17 cellular contexts compared by ENCODE assay signal in the genomic region with DNA sequence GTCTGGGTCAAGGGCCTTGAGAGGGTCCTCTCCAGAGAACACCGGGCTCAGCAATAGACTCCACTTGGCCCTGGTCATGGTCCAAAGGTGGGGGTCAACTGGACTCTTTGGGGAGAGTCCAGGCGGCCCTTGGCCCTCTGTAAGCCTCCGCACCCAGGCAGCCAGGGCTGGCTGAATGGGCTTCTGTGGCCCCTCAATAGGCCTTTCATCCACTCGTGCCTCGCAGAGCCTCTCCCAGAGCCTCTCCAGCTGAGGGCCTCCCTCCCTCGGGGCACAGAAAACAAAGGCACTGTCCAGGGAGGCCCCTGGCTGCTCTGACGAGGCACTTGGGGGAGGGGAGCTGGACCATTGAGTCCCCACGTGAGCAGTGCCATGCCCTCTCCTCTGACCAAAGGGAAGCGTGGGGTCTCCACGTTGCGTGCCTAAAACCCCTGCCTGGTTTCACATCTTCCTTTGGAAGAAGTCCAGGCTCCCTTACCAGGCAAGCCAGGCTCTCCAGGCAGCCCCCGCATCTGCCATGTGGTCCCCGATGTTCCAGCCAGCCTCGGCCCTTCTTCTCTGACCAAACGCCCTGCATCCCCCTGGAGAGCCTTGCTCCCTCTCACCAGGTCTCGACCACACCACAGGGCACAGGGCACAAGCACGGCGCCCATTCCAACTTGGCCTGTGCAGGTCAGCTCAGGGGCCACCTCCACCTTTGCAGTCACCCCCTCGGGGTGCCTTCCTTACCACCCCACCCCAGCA. TPM values are rescaled to one million over a fixed set of nuclear protein-coding genes. Genes with fewer than 3 reads are reported as not detected.
DNase-seq lines count a peak whose midpoint lies in the region; FAIRE-seq and TF ChIP-seq lines count a peak whose summit lies in the region.
"Had no signal": no experiment of that assay in that cellular context is flagged by ENCODE, and none has a peak within 500 bp of the region (broad histone marks: within the 10 kb centered on the region; RNA-seq: fewer than 3 reads in every experiment).

No MANE protein-coding gene starts in this region.

- H3K9me2 ChIP-seq in hepatocyte (replicated peaks; ENCODE audit: insufficient read depth), result no peaks in the 10 kb centered on the region

- H3K36me3 ChIP-seq in BLaER1 treated with 17β-estradiol and CSF1 and Interleukin-3, amounts not matched to agents 10 nM and 100 nM, result peaks cover 0 to 20% (median 5%) of the 10 kb centered on the region in 11 experiments; a peak in 9 of 22 replicates
- H3K36me3 ChIP-seq in hepatocyte (replicated peaks; ENCODE audit: insufficient read depth, low read depth), result no peaks in the 10 kb centered on the region
- H3K36me3 ChIP-seq: gastrocnemius medialis had no signal

- DNase-seq in anterior cingulate cortex (lab: John Stamatoyannopoulos, UW) (peak in 56 of 58 donors; percentile 41 to 98 (median 84)), hepatocyte (ENCODE audit: low spot score) (peak; percentile 3), posterior cingulate gyrus (peak; percentile 78 to 98 (median 91)), GM19239 (ENCODE audit: insufficient read length, low spot score) (no peak), RCC 7860 (ENCODE audit: low spot score) (no peak), NCI-H526 (lab: John Stamatoyannopoulos, UW) (no peak), mucosa of gallbladder (ENCODE audit: low spot score) (no peak)
- DNase-seq: activated CD4-positive, alpha-beta T cell treated with anti-CD3 and anti-CD28 coated beads for 1 hour; activated T-cell treated with anti-CD3 and anti-CD28 coated beads, Interleukin-2, amount 50 U/mL, for 1 hour; amniotic stem cell; DMS153; NCI-H226 had no signal

- WGBS in hepatocyte (ENCODE audit: low lambda C conversion rate, missing lambda C conversion rate), result 84% methylated on average over 19 of the region's 19 CpGs

- H3K27me3 ChIP-seq in BLaER1 treated with 17β-estradiol and CSF1 and Interleukin-3, amounts not matched to agents 10 nM and 100 nM, result no peaks in the 10 kb centered on the region
- no peaks in the 10 kb centered on the region for H3K27me3 ChIP-seq in hepatocyte
- H3K27me3 ChIP-seq: gastrocnemius medialis had no signal

- FAIRE-seq in GM19239 (lab: Jason Lieb, UNC), result no peak
- FAIRE-seq in RCC 7860 (lab: Jason Lieb, UNC), result no peak
- FAIRE-seq: HTR-8/SVneo had no signal

- H3K4me1 ChIP-seq in BLaER1 treated with 17β-estradiol and CSF1 and Interleukin-3, amounts not matched to agents 10 nM and 100 nM, result peaks cover 83 to 98% (median 87%) of the 10 kb centered on the region in 10 experiments
- H3K4me1 ChIP-seq in hepatocyte (ENCODE audit: insufficient read depth), result peaks cover 6% of the 10 kb centered on the region

- H4K20me1 ChIP-seq in BLaER1 treated with 17β-estradiol and CSF1 and Interleukin-3, amounts not matched to agents 10 nM and 100 nM, result peaks cover 52 to 93% (median 73%) of the 10 kb centered on the region in 11 experiments; a peak in 17 of 22 replicates
- H4K20me1 ChIP-seq in hepatocyte (ENCODE audit: insufficient read depth, poor library complexity, severe bottlenecking), result no peaks in the 10 kb centered on the region

- no peak overlapping the region; a peak in 1 of 20 replicates for H3K4me3 ChIP-seq in BLaER1 treated with 17β-estradiol and CSF1 and Interleukin-3, amounts not matched to agents 10 nM and 100 nM
- H3K4me3 ChIP-seq in hepatocyte, result no peak overlapping the region
- H3K4me3 ChIP-seq: gastrocnemius medialis had no signal

- peak overlapping the region; percentile 56 to 91 (median 76) for H3K4me2 ChIP-seq in BLaER1 treated with 17β-estradiol and CSF1 and Interleukin-3, amounts not matched to agents 10 nM and 100 nM
- H3K4me2 ChIP-seq in hepatocyte, result no peak overlapping the region

- intact Hi-C loops in posterior cingulate gyrus (cut with DNase I), result loop anchor here (1.0 kb wide), 1 partner anchor 13 kb away; no protein-coding TSS in a partner anchor

- H3K27ac ChIP-seq in BLaER1 treated with 17β-estradiol and CSF1 and Interleukin-3, amounts not matched to agents 10 nM and 100 nM, result peak overlapping the region; percentile 53 to 79 (median 75); a peak in 21 of 22 replicates
- no peak overlapping the region for H3K27ac ChIP-seq in hepatocyte
- H3K27ac ChIP-seq: gastrocnemius medialis had no signal

- H2AFZ ChIP-seq in hepatocyte, result no peak overlapping the region

- H3K9ac ChIP-seq in BLaER1 treated with 17β-estradiol and CSF1 and Interleukin-3, amounts not matched to agents 10 nM and 100 nM, result peak overlapping the region; percentile 34 to 70 (median 54); a peak in 18 of 22 replicates

- no peaks in the 10 kb centered on the region for H3K9me3 ChIP-seq in BLaER1 treated with 17β-estradiol and CSF1 and Interleukin-3, amounts not matched to agents 10 nM and 100 nM (replicated peaks in 1 of 11)
- no peaks in the 10 kb centered on the region for H3K9me3 ChIP-seq in hepatocyte (ENCODE audit: low read depth)
- H3K9me3 ChIP-seq: gastrocnemius medialis had no signal

- H3K79me2 ChIP-seq in hepatocyte, result peaks cover 34% of the 10 kb centered on the region

- no peak for TF ChIP-seq CTCF in hepatocyte (IDR thresholded peaks at IDR 0.05; ENCODE audit: poor library complexity)

RNA-seq across cellular contexts. Expression of a gene that starts 15.5 kb away (rescaled TPM):
- total RNA-seq in hepatocyte, result 30.9 and 62.9 TPM in 2 replicates
- 42.0 and 43.6 TPM in 2 replicates for polyA plus RNA-seq in hepatocyte
- total RNA-seq in mucosa of gallbladder, result 93.1 TPM

RNA-seq across cellular contexts. Expression of a gene that starts 59.6 kb away (rescaled TPM):
- 14.4 and 14.9 TPM in 2 replicates for total RNA-seq in hepatocyte
- 41.8 and 71.5 TPM in 2 replicates for polyA plus RNA-seq in hepatocyte
- 0.40 TPM for total RNA-seq in mucosa of gallbladder
- total RNA-seq: kidney epithelial cell had no signal
- polyA plus RNA-seq: AG04450 had no signal

Comparison
In these comparisons a context has a peak if more than half of its experiments do, and no peak if none do; other contexts are left out.
1. DNase-seq: peak in anterior cingulate cortex (56 of 58), hepatocyte (single experiment) and posterior cingulate gyrus (10 of 10); none in GM19239 (single experiment), RCC 7860 (single experiment), NCI-H526 (0 of 2) and mucosa of gallbladder (single experiment).
2. RNA of a gene that starts 59.6 kb away (total RNA-seq): 14.4 to 14.9 TPM in hepatocyte; 0.40 TPM in mucosa of gallbladder (single experiment); every median in the first group is over 10 times any median in the second.